Comparison of ENCODE assay signal across 16 cellular contexts in genomic region chr2:98015681-98016080, GRCh38.
"Had no signal": no experiment of that assay in that cellular context is flagged by ENCODE, and none has a peak within 500 bp of the region (broad histone marks: within the 10 kb centered on the region; RNA-seq: fewer than 3 reads in every experiment).

No MANE protein-coding gene starts in this region.

- H3K9me3 Mint-ChIP-seq: activated CD4-positive, alpha-beta T cell treated with anti-CD3 and anti-CD28 coated beads, Interleukin-2, amount 10 ng/mL, durations not matched to agents 24 days and 14 days had no signal

- H3K27me3 ChIP-seq: esophagus squamous epithelium, hepatocyte, neural progenitor cell, spleen, tibial nerve had no signal

- H3K9ac ChIP-seq: neural progenitor cell had no signal

- H3K36me3 ChIP-seq: esophagus squamous epithelium, neural progenitor cell, spleen, tibial nerve had no signal

- DNase-seq: activated CD4-positive, alpha-beta T cell treated with anti-CD3 and anti-CD28 coated beads, Interleukin-2, amount 10 ng/mL, durations not matched to agents 24 days and 14 days; activated CD4-positive, CD25-positive, alpha-beta regulatory T cell; activated CD8-positive, alpha-beta memory T cell treated with anti-CD3 and anti-CD28 coated beads, Interleukin-2, amount 50 U/mL, for 48 hours; activated gamma-delta T cell; activated T-cell treated with anti-CD3 and anti-CD28 coated beads, Interleukin-2, amount 50 U/mL, for 72 hours; amniotic stem cell; esophagus squamous epithelium; islet precursor cell; midbrain; spleen; substantia nigra had no signal

- H3K36me3 Mint-ChIP-seq: activated naive CD8-positive, alpha-beta T cell had no signal

- H3K27ac Mint-ChIP-seq: activated naive CD8-positive, alpha-beta T cell; activated T-cell treated with anti-CD3 and anti-CD28 coated beads, Interleukin-2, amount 50 U/mL, for 72 hours; neural progenitor cell had no signal

- H3K27ac ChIP-seq: esophagus squamous epithelium, hepatocyte, neural progenitor cell, spleen, tibial nerve had no signal

- ATAC-seq: activated T-cell treated with anti-CD3 and anti-CD28 coated beads, Interleukin-2, amount 50 U/mL, for 72 hours; sciatic nerve had no signal

- H3K4me1 ChIP-seq: esophagus squamous epithelium, neural progenitor cell had no signal

- H3K4me3 ChIP-seq: esophagus squamous epithelium, hepatocyte, neural progenitor cell, spleen, tibial nerve had no signal

- H3K4me3 Mint-ChIP-seq: activated CD4-positive, alpha-beta T cell treated with anti-CD3 and anti-CD28 coated beads, Interleukin-2, amount 10 ng/mL, durations not matched to agents 24 days and 14 days; activated naive CD8-positive, alpha-beta T cell; neural progenitor cell had no signal

- H3K27me3 Mint-ChIP-seq: activated CD4-positive, alpha-beta T cell treated with anti-CD3 and anti-CD28 coated beads, Interleukin-2, amount 10 ng/mL, durations not matched to agents 24 days and 14 days had no signal
